ENCODE assay signal across 9 cellular contexts in the genomic region with DNA sequence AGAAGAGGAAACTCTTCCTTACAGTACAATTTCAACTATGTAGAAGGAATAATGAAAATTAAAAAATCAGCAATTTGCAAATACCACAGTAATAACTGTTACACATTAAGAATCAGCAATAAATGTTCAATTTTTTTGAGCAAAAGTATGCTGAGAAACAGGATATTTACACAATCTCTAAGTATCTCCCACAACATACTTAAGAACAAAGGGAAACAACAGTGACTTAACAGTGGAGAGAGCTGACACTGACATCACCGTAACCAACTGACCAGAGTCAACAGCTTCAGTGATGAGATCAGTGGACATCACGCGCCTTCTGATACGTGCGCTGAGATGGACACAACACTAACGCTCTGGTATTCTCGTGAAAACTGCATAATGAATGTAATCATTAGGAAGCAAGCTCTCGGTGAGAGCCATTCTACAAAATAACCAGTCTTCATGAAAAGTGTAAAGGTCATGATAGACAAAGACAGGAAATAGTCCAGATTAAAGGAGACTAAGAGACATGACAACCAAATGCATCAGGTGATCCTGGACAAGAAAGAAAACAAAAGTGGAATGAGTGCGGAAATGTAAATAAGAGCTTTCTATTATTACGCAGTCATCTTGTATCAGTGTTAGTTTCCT.
A peak's percentile ranks its signal among the peaks of the same experiment; 100 is the strongest.
DNase-seq lines count a peak whose midpoint lies in the region; ATAC-seq, FAIRE-seq and TF ChIP-seq lines count a peak whose summit lies in the region.
"Had no signal": no experiment of that assay in that cellular context is flagged by ENCODE, and none has a peak within 500 bp of the region (broad histone marks: within the 10 kb centered on the region; RNA-seq: fewer than 3 reads in every experiment).

No MANE protein-coding gene starts in this region.

- H3K27me3 Mint-ChIP-seq in T-helper 2 cell treated with Interferon-gamma antibody and Interleukin-4, amounts not matched to agents 5 μg/mL and 100 μg/mL, for 36 hours (ENCODE audit: low read depth): no peaks in the 10 kb centered on the region

- no peak for TF ChIP-seq CTCF in fibroblast of pulmonary artery (IDR thresholded peaks at IDR 0.05; ENCODE audit: low read length, missing control alignments)

- ATAC-seq in HG03108 (IDR thresholded peaks at IDR 0.05; ENCODE audit: unreplicated experiment): no peak
- no peak for ATAC-seq in sciatic nerve
- no peak for ATAC-seq in GM21526 (IDR thresholded peaks at IDR 0.05; ENCODE audit: low FRiP score, unreplicated experiment)

- no peak for DNase-seq in GM12892 (ENCODE audit: insufficient read length)
- no peak for DNase-seq in T-helper 2 cell treated with Interferon-gamma antibody and Interleukin-4, amounts not matched to agents 5 μg/mL and 100 μg/mL, for 36 hours (ENCODE audit: low spot score)
- DNase-seq in fibroblast of pulmonary artery (ENCODE audit: low read depth): peak; percentile 95
- DNase-seq in pulmonary artery endothelial cell (ENCODE audit: low read depth, low spot score): peak; percentile 88
- DNase-seq in activated CD8-positive, alpha-beta memory T cell treated with anti-CD3 and anti-CD28 coated beads for 24 hours: no peak
- no peak for DNase-seq in sciatic nerve (ENCODE audit: low spot score)
- DNase-seq: SJCRH30 had no signal

- peaks cover 81% of the 10 kb centered on the region for H3K4me1 Mint-ChIP-seq in T-helper 2 cell treated with Interferon-gamma antibody and Interleukin-4, amounts not matched to agents 5 μg/mL and 100 μg/mL, for 36 hours (ENCODE audit: low read depth)

- H3K36me3 Mint-ChIP-seq in T-helper 2 cell treated with Interferon-gamma antibody and Interleukin-4, amounts not matched to agents 5 μg/mL and 100 μg/mL, for 36 hours (ENCODE audit: low read depth): peaks cover 27% of the 10 kb centered on the region

- intact Hi-C loops in sciatic nerve (cut with DNase I): no loop called here

- H3K9me3 Mint-ChIP-seq in T-helper 2 cell treated with Interferon-gamma antibody and Interleukin-4, amounts not matched to agents 5 μg/mL and 100 μg/mL, for 36 hours: peaks cover 2% of the 10 kb centered on the region

- peak overlapping the region; percentile 94 for H3K27ac Mint-ChIP-seq in T-helper 2 cell treated with Interferon-gamma antibody and Interleukin-4, amounts not matched to agents 5 μg/mL and 100 μg/mL, for 36 hours

- peak; percentile 82 for FAIRE-seq in GM12892 (lab: Jason Lieb, UNC)

- no peak for TF ChIP-seq POLR2A in GM12892 (IDR thresholded peaks at IDR 0.05; ENCODE audit: low read depth, low read length)

- H3K4me3 Mint-ChIP-seq in T-helper 2 cell treated with Interferon-gamma antibody and Interleukin-4, amounts not matched to agents 5 μg/mL and 100 μg/mL, for 36 hours: peak overlapping the region; percentile 25

- H3K4me3 ChIP-seq in fibroblast of pulmonary artery (replicated peaks; ENCODE audit: low read depth, low read length): no peak overlapping the region
- H3K4me3 ChIP-seq: SJCRH30 had no signal

Comparison
In these comparisons a context has a peak if more than half of its experiments do, and no peak if none do; other contexts are left out.
1. DNase-seq: peak in fibroblast of pulmonary artery (single experiment) and pulmonary artery endothelial cell (single experiment); none in GM12892 (single experiment), T-helper 2 cell treated with Interferon-gamma antibody and Interleukin-4, amounts not matched to agents 5 μg/mL and 100 μg/mL, for 36 hours (single experiment), activated CD8-positive, alpha-beta memory T cell treated with anti-CD3 and anti-CD28 coated beads for 24 hours (single experiment) and sciatic nerve (single experiment).